In genomic region chr10:63201118-63201517, GRCh38 we compare ENCODE assay signal across 23 cellular contexts.
DNase-seq lines count a peak whose midpoint lies in the region; ATAC-seq, FAIRE-seq and TF ChIP-seq lines count a peak whose summit lies in the region.
"Had no signal": no experiment of that assay in that cellular context is flagged by ENCODE, and none has a peak within 500 bp of the region (broad histone marks: within the 10 kb centered on the region; RNA-seq: fewer than 3 reads in every experiment).

No MANE protein-coding gene starts in this region.

- POLR2A ChIA-PET in RWPE1 (lab: Yijun Ruan, JAX; ENCODE audit: low non-redundant PET) = interaction anchor here (1.0 kb wide), 1 partner anchor 418 kb away, joined by 7 read pairs; no protein-coding TSS in a partner anchor

- no peaks in the 10 kb centered on the region for H3K4me1 ChIP-seq in foreskin keratinocyte
- H3K4me1 ChIP-seq: BE2C had no signal

- H3K9me3 Mint-ChIP-seq in HFFc6 = no peaks in the 10 kb centered on the region
- no peaks in the 10 kb centered on the region for H3K9me3 Mint-ChIP-seq in effector memory CD8-positive, alpha-beta T cell
- H3K9me3 Mint-ChIP-seq: CD4-positive, CD25-positive, alpha-beta regulatory T cell; IgD-negative memory B cell had no signal

- CTCF ChIA-PET in RWPE1 (lab: Yijun Ruan, JAX) = interaction anchor here (0.6 to 1.0 kb wide), 2 partner anchors 16 to 428 kb away, joined by 3 read pairs; no protein-coding TSS in a partner anchor

- H3K27me3 Mint-ChIP-seq in HFFc6 (ENCODE audit: insufficient read depth) = no peaks in the 10 kb centered on the region
- H3K27me3 Mint-ChIP-seq in effector memory CD8-positive, alpha-beta T cell = no peaks in the 10 kb centered on the region
- H3K27me3 Mint-ChIP-seq: CD4-positive, CD25-positive, alpha-beta regulatory T cell; IgD-negative memory B cell had no signal

- no peak for ATAC-seq in foreskin keratinocyte
- ATAC-seq in effector memory CD8-positive, alpha-beta T cell (replicated peaks) = no peak
- ATAC-seq: A549, HCT116 had no signal

- H3K36me3 Mint-ChIP-seq in HFFc6 (ENCODE audit: low read depth) = peaks cover 24% of the 10 kb centered on the region; the same call in 1 of the 2 replicates
- peaks cover 45% of the 10 kb centered on the region for H3K36me3 Mint-ChIP-seq in effector memory CD8-positive, alpha-beta T cell (ENCODE audit: insufficient read depth)

- no peak overlapping the region for H3K27ac Mint-ChIP-seq in HFFc6
- H3K27ac Mint-ChIP-seq in effector memory CD8-positive, alpha-beta T cell = peak overlapping the region in 1 of 2 donors; percentile 62
- H3K27ac Mint-ChIP-seq: CD4-positive, CD25-positive, alpha-beta regulatory T cell had no signal

- H3K4me1 Mint-ChIP-seq in HFFc6 (ENCODE audit: low read depth) = peaks cover 19% of the 10 kb centered on the region
- H3K4me1 Mint-ChIP-seq in effector memory CD8-positive, alpha-beta T cell (ENCODE audit: low read depth in 2 of 2) = peaks cover 12 to 20% of the 10 kb centered on the region in 2 donors

- TF ChIP-seq CTCF in HFFc6 (IDR thresholded peaks at IDR 0.05) (0 out of 2 replicates have a peak, but pooled peaks have one; percentile 11), RWPE1 (conservative IDR thresholded peaks at IDR 0.05; ENCODE audit: low read depth) (0 out of 2 replicates have a peak, but pooled peaks have one; percentile 9), foreskin keratinocyte (conservative IDR thresholded peaks at IDR 0.05) (peak; percentile 7)

- peak; percentile 6 for FAIRE-seq in A204.1 (lab: Jason Lieb, UNC)
- FAIRE-seq: A549, G401.6, H1 had no signal

- no peaks in the 10 kb centered on the region for H3K27me3 ChIP-seq in foreskin keratinocyte
- H3K27me3 ChIP-seq: BE2C had no signal

- DNase-seq in HFFc6 (no peak), RWPE1 (ENCODE audit: low spot score) (no peak), foreskin keratinocyte (no peak), retina (no peak), NCI-H1417 (lab: John Stamatoyannopoulos, UW) (no peak), GOT3 (lab: John Stamatoyannopoulos, UW) (no peak)
- DNase-seq in effector memory CD8-positive, alpha-beta T cell = no peak
- DNase-seq: BE2C; CD4-positive, CD25-positive, alpha-beta regulatory T cell; COR-L47; DMS 273 treated with DMSO at 0.1 percent for 48 hours; NCI-H1694 treated with DMSO at 0.1 percent for 48 hours; NCI-H2081 treated with DMSO at 0.1 percent for 48 hours; NCI-H2171 treated with DMSO at 0.1 percent for 48 hours; NCI-H524 treated with DMSO at 0.1 percent for 48 hours; NCI-H82; SIG-M5 had no signal

- H3K27ac ChIP-seq in RWPE1 (no peak overlapping the region), foreskin keratinocyte (no peak overlapping the region)
- H3K27ac ChIP-seq: A549 had no signal

- H3K4me3 Mint-ChIP-seq in HFFc6 = no peak overlapping the region
- no peak overlapping the region for H3K4me3 Mint-ChIP-seq in effector memory CD8-positive, alpha-beta T cell
- H3K4me3 Mint-ChIP-seq: CD4-positive, CD25-positive, alpha-beta regulatory T cell; IgD-negative memory B cell had no signal
